Comparison of ENCODE assay signal across 1 cellular context in the genomic region with DNA sequence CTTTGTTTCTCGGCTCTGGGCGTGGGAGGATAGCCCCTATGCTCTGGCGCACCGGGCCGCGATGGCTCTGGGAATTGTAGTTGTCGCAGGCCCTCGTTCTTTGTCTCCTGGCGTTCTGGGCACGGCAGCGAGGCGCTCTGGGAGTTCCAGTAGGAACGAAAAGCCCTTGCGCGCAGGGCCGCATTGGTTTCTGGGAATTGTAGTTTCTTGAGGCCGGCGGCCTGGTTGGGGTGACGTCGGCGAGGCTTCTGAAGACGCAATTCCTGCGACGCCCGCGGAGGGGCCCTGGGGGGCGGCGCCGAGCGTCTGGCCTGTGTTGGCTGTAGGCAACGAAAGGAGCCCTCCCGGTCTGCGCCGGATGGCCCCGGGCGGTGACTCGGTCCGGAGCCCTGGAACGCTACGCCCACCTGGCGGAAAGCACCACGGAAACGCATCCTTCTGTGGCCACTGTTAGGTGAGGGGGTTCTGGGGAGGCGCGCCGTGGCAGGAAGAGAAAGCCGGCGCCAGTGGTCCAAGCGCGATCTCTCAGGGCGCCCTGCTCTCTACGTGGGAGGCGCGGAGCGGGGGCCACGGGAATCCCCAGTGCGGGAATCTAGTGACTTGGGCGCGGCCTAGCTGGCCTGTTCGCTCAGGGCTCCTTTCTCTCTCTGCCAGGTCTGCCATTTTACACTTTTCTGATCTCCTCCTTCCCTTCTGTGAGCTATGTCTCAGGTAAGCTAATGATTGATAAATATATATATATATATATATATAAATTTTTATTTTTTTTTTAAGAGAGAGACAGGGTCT.
TF ChIP-seq lines count a peak whose summit lies in the region.

A gene (plus strand): TSS at position 305 of the 789 bp plus-strand sequence. CDS start 398 bp downstream, at position 703.

TF ChIP-seq in HepG2, 621 proteins besides CTCF, POLR2A, EP300 and RAD21 (continues in another document):
- TF ChIP-seq, protein P1, sequence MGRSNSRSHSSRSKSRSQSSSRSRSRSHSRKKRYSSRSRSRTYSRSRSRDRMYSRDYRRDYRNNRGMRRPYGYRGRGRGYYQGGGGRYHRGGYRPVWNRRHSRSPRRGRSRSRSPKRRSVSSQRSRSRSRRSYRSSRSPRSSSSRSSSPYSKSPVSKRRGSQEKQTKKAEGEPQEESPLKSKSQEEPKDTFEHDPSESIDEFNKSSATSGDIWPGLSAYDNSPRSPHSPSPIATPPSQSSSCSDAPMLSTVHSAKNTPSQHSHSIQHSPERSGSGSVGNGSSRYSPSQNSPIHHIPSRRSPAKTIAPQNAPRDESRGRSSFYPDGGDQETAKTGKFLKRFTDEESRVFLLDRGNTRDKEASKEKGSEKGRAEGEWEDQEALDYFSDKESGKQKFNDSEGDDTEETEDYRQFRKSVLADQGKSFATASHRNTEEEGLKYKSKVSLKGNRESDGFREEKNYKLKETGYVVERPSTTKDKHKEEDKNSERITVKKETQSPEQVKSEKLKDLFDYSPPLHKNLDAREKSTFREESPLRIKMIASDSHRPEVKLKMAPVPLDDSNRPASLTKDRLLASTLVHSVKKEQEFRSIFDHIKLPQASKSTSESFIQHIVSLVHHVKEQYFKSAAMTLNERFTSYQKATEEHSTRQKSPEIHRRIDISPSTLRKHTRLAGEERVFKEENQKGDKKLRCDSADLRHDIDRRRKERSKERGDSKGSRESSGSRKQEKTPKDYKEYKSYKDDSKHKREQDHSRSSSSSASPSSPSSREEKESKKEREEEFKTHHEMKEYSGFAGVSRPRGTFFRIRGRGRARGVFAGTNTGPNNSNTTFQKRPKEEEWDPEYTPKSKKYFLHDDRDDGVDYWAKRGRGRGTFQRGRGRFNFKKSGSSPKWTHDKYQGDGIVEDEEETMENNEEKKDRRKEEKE (IDR thresholded peaks at IDR 0.05), result no peak
- peak; percentile 52; the same call in 1 of the 2 replicates for TF ChIP-seq JUN (CRISPR knock-in tag; IDR thresholded peaks at IDR 0.05)
- TF ChIP-seq, protein P2, sequence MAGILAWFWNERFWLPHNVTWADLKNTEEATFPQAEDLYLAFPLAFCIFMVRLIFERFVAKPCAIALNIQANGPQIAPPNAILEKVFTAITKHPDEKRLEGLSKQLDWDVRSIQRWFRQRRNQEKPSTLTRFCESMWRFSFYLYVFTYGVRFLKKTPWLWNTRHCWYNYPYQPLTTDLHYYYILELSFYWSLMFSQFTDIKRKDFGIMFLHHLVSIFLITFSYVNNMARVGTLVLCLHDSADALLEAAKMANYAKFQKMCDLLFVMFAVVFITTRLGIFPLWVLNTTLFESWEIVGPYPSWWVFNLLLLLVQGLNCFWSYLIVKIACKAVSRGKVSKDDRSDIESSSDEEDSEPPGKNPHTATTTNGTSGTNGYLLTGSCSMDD (CRISPR knock-in tag; IDR thresholded peaks at IDR 0.05), result peak; percentile 71; the same call in 1 of the 2 replicates
- peak; percentile 40; the same call in 1 of the 2 replicates for TF ChIP-seq ZSCAN25 (CRISPR knock-in tag; IDR thresholded peaks at IDR 0.05)
- TF ChIP-seq FOXK1 (CRISPR knock-in tag; IDR thresholded peaks at IDR 0.05; ENCODE audit: borderline replicate concordance, low read depth), result 0 out of 2 replicates have a peak, but pooled peaks have one; percentile 49
- peak; percentile 28; the same call in 1 of the 2 replicates for TF ChIP-seq MEIS1 (CRISPR knock-in tag; IDR thresholded peaks at IDR 0.05; ENCODE audit: borderline replicate concordance)
- TF ChIP-seq YEATS4 (CRISPR knock-in tag; IDR thresholded peaks at IDR 0.05; ENCODE audit: borderline replicate concordance), result peak; percentile 77
- TF ChIP-seq ZNF136 (CRISPR knock-in tag; IDR thresholded peaks at IDR 0.05; ENCODE audit: low read depth), result 0 out of 2 replicates have a peak, but pooled peaks have one; percentile 21
- TF ChIP-seq MTA1 (CRISPR knock-in tag; IDR thresholded peaks at IDR 0.05; ENCODE audit: borderline replicate concordance), result peak; percentile 48; the same call in 1 of the 2 replicates
- TF ChIP-seq, protein P3, sequence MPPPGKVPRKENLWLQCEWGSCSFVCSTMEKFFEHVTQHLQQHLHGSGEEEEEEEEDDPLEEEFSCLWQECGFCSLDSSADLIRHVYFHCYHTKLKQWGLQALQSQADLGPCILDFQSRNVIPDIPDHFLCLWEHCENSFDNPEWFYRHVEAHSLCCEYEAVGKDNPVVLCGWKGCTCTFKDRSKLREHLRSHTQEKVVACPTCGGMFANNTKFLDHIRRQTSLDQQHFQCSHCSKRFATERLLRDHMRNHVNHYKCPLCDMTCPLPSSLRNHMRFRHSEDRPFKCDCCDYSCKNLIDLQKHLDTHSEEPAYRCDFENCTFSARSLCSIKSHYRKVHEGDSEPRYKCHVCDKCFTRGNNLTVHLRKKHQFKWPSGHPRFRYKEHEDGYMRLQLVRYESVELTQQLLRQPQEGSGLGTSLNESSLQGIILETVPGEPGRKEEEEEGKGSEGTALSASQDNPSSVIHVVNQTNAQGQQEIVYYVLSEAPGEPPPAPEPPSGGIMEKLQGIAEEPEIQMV (CRISPR knock-in tag; IDR thresholded peaks at IDR 0.05; ENCODE audit: low read depth), result no peak
- TF ChIP-seq GLI4 (CRISPR knock-in tag; IDR thresholded peaks at IDR 0.05; ENCODE audit: borderline replicate concordance), result peak; percentile 44; the same call in 1 of the 2 replicates
- no peak for TF ChIP-seq ZNF101 (CRISPR knock-in tag; IDR thresholded peaks at IDR 0.05; ENCODE audit: borderline replicate concordance, low read depth)
- TF ChIP-seq IRF2 (CRISPR knock-in tag; IDR thresholded peaks at IDR 0.05), result peak; percentile 70; the same call in 1 of the 2 replicates
- TF ChIP-seq, protein P4, sequence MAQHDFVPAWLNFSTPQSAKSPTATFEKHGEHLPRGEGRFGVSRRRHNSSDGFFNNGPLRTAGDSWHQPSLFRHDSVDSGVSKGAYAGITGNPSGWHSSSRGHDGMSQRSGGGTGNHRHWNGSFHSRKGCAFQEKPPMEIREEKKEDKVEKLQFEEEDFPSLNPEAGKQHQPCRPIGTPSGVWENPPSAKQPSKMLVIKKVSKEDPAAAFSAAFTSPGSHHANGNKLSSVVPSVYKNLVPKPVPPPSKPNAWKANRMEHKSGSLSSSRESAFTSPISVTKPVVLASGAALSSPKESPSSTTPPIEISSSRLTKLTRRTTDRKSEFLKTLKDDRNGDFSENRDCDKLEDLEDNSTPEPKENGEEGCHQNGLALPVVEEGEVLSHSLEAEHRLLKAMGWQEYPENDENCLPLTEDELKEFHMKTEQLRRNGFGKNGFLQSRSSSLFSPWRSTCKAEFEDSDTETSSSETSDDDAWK (CRISPR knock-in tag; IDR thresholded peaks at IDR 0.05), result no peak
- no peak for TF ChIP-seq ZNF572 (CRISPR knock-in tag; IDR thresholded peaks at IDR 0.05)
- peak; percentile 86 for TF ChIP-seq GATAD1 (CRISPR knock-in tag; IDR thresholded peaks at IDR 0.05)
- TF ChIP-seq, protein P5, sequence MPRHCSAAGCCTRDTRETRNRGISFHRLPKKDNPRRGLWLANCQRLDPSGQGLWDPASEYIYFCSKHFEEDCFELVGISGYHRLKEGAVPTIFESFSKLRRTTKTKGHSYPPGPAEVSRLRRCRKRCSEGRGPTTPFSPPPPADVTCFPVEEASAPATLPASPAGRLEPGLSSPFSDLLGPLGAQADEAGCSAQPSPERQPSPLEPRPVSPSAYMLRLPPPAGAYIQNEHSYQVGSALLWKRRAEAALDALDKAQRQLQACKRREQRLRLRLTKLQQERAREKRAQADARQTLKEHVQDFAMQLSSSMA (CRISPR knock-in tag; IDR thresholded peaks at IDR 0.05), result 0 out of 2 replicates have a peak, but pooled peaks have one; percentile 16
- TF ChIP-seq ZFP36L1 (CRISPR knock-in tag; IDR thresholded peaks at IDR 0.05), result 0 out of 2 replicates have a peak, but pooled peaks have one; percentile 31
- TF ChIP-seq TSC22D2 (CRISPR knock-in tag; IDR thresholded peaks at IDR 0.05; ENCODE audit: borderline replicate concordance), result peak; percentile 59; the same call in 1 of the 2 replicates
- 0 out of 2 replicates have a peak, but pooled peaks have one; percentile 29 for TF ChIP-seq KLF11 (CRISPR knock-in tag; IDR thresholded peaks at IDR 0.05)
- no peak for TF ChIP-seq NR2F1 (CRISPR knock-in tag; IDR thresholded peaks at IDR 0.05)
- TF ChIP-seq, protein P6, sequence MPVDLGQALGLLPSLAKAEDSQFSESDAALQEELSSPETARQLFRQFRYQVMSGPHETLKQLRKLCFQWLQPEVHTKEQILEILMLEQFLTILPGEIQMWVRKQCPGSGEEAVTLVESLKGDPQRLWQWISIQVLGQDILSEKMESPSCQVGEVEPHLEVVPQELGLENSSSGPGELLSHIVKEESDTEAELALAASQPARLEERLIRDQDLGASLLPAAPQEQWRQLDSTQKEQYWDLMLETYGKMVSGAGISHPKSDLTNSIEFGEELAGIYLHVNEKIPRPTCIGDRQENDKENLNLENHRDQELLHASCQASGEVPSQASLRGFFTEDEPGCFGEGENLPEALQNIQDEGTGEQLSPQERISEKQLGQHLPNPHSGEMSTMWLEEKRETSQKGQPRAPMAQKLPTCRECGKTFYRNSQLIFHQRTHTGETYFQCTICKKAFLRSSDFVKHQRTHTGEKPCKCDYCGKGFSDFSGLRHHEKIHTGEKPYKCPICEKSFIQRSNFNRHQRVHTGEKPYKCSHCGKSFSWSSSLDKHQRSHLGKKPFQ (CRISPR knock-in tag; IDR thresholded peaks at IDR 0.05; ENCODE audit: insufficient replicate concordance), result no peak
- peak; percentile 64; the same call in 1 of the 2 replicates for TF ChIP-seq ZNF547 (CRISPR knock-in tag; IDR thresholded peaks at IDR 0.05)
- 0 out of 2 replicates have a peak, but pooled peaks have one; percentile 16 for TF ChIP-seq ZNF431 (CRISPR knock-in tag; IDR thresholded peaks at IDR 0.05; ENCODE audit: borderline replicate concordance, low read depth)
- no peak; the same call in 1 of the 2 replicates for TF ChIP-seq ZNF180 (CRISPR knock-in tag; IDR thresholded peaks at IDR 0.05; ENCODE audit: borderline replicate concordance, low read depth)
- peak; percentile 91 for TF ChIP-seq RBFOX2 (IDR thresholded peaks at IDR 0.05; ENCODE audit: low read depth, low read length)
- TF ChIP-seq GTF2F1 (IDR thresholded peaks at IDR 0.05; ENCODE audit: low read length), result no peak
- TF ChIP-seq ZNF501 (CRISPR knock-in tag; IDR thresholded peaks at IDR 0.05), result peak; percentile 97
- TF ChIP-seq ZNF792 (CRISPR knock-in tag; IDR thresholded peaks at IDR 0.05), result 0 out of 2 replicates have a peak, but pooled peaks have one; percentile 53
- peak; percentile 86 for TF ChIP-seq MAZ (IDR thresholded peaks at IDR 0.05; ENCODE audit: borderline replicate concordance, low read depth, low read length)
- peak; percentile 21; the same call in 1 of the 2 replicates for TF ChIP-seq MAZ (CRISPR knock-in tag; IDR thresholded peaks at IDR 0.05; ENCODE audit: low read depth)
- peak; percentile 76; the same call in 1 of the 2 replicates for TF ChIP-seq ZNF30 (CRISPR knock-in tag; IDR thresholded peaks at IDR 0.05)
- TF ChIP-seq HNRNPL (IDR thresholded peaks at IDR 0.05; ENCODE audit: low read depth, low read length), result 0 out of 2 replicates have a peak, but pooled peaks have one; percentile 35
- peak; percentile 82 for TF ChIP-seq GABPB1 (CRISPR knock-in tag; IDR thresholded peaks at IDR 0.05)
- peak; percentile 64; the same call in 1 of the 2 replicates for TF ChIP-seq KLF9 (CRISPR knock-in tag; IDR thresholded peaks at IDR 0.05; ENCODE audit: low read depth)
- TF ChIP-seq GZF1 (CRISPR knock-in tag; IDR thresholded peaks at IDR 0.05), result 0 out of 2 replicates have a peak, but pooled peaks have one; percentile 27
- TF ChIP-seq ZNF33B (CRISPR knock-in tag; IDR thresholded peaks at IDR 0.05), result 0 out of 2 replicates have a peak, but pooled peaks have one; percentile 38
- peak; percentile 56; the same call in 1 of the 2 replicates for TF ChIP-seq SMAD9 (CRISPR knock-in tag; IDR thresholded peaks at IDR 0.05)
- no peak for TF ChIP-seq TCF7 (IDR thresholded peaks at IDR 0.05; ENCODE audit: low read depth)
- TF ChIP-seq, protein P7, sequence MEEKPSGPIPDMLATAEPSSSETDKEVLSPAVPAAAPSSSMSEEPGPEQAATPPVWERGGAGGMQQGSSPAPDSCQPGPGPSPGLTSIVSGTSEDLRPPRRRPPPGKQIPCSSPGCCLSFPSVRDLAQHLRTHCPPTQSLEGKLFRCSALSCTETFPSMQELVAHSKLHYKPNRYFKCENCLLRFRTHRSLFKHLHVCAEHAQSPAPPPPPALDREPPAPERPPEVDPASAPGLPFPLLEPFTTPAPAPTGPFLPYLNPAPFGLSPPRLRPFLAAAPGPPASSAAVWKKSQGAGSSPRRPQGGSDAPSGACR (CRISPR knock-in tag; IDR thresholded peaks at IDR 0.05), result no peak; the same call in 1 of the 2 replicates
- peak; percentile 87 for TF ChIP-seq ATF1 (CRISPR knock-in tag; IDR thresholded peaks at IDR 0.05)
- TF ChIP-seq PHF20 (CRISPR knock-in tag; IDR thresholded peaks at IDR 0.05), result peak; percentile 82
- TF ChIP-seq ZMYM3 (CRISPR knock-in tag; IDR thresholded peaks at IDR 0.05), result 0 out of 2 replicates have a peak, but pooled peaks have one; percentile 9
- TF ChIP-seq, protein P8, sequence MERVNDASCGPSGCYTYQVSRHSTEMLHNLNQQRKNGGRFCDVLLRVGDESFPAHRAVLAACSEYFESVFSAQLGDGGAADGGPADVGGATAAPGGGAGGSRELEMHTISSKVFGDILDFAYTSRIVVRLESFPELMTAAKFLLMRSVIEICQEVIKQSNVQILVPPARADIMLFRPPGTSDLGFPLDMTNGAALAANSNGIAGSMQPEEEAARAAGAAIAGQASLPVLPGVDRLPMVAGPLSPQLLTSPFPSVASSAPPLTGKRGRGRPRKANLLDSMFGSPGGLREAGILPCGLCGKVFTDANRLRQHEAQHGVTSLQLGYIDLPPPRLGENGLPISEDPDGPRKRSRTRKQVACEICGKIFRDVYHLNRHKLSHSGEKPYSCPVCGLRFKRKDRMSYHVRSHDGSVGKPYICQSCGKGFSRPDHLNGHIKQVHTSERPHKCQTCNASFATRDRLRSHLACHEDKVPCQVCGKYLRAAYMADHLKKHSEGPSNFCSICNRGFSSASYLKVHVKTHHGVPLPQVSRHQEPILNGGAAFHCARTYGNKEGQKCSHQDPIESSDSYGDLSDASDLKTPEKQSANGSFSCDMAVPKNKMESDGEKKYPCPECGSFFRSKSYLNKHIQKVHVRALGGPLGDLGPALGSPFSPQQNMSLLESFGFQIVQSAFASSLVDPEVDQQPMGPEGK (CRISPR knock-in tag; IDR thresholded peaks at IDR 0.05), result peak; percentile 94
- no peak for TF ChIP-seq SRY (CRISPR knock-in tag; IDR thresholded peaks at IDR 0.05)
- TF ChIP-seq, protein P9, sequence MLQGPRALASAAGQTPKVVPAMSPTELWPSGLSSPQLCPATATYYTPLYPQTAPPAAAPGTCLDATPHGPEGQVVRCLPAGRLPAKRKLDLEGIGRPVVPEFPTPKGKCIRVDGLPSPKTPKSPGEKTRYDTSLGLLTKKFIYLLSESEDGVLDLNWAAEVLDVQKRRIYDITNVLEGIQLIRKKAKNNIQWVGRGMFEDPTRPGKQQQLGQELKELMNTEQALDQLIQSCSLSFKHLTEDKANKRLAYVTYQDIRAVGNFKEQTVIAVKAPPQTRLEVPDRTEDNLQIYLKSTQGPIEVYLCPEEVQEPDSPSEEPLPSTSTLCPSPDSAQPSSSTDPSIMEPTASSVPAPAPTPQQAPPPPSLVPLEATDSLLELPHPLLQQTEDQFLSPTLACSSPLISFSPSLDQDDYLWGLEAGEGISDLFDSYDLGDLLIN (CRISPR knock-in tag; IDR thresholded peaks at IDR 0.05; ENCODE audit: borderline replicate concordance), result no peak
- 0 out of 2 replicates have a peak, but pooled peaks have one; percentile 34 for TF ChIP-seq PITX1 (CRISPR knock-in tag; IDR thresholded peaks at IDR 0.05)
- no peak for TF ChIP-seq RELA (CRISPR knock-in tag; IDR thresholded peaks at IDR 0.05)
- TF ChIP-seq POLR2AphosphoS5 (IDR thresholded peaks at IDR 0.05; ENCODE audit: low read depth, low read length), result peak; percentile 55
- TF ChIP-seq HNRNPLL (IDR thresholded peaks at IDR 0.05; ENCODE audit: low read depth, low read length, poor library complexity, severe bottlenecking), result peak; percentile 72
- TF ChIP-seq ZNF225 (CRISPR knock-in tag; IDR thresholded peaks at IDR 0.05), result 0 out of 2 replicates have a peak, but pooled peaks have one; percentile 3
- TF ChIP-seq ZNF543 (CRISPR knock-in tag; IDR thresholded peaks at IDR 0.05), result peak; percentile 58; the same call in 1 of the 2 replicates
